ENCODE assay signal across 5 cellular contexts in genomic region chrX:35497440-35497839, GRCh38.
DNase-seq lines count a peak whose midpoint lies in the region; FAIRE-seq and TF ChIP-seq lines count a peak whose summit lies in the region.
"Not testable (repeated sequence)": the region's sequence is repeated elsewhere in the genome, so short reads cannot be mapped to it uniquely, and the experiment has no call there.

No MANE protein-coding gene starts in this region.

- H3K36me3 Mint-ChIP-seq in Calu3 (ENCODE audit: insufficient read depth, unreplicated experiment): peaks cover 12% of the 10 kb centered on the region
- H3K36me3 Mint-ChIP-seq in MCF 10A (ENCODE audit: insufficient read depth, unreplicated experiment): not testable (repeated sequence)

- not testable (repeated sequence) for H3K4me3 ChIP-seq in bronchial epithelial cell (ENCODE audit: low read depth, low read length)

- H3K27me3 ChIP-seq in bronchial epithelial cell (ENCODE audit: control insufficient read depth, insufficient read depth, low read length): not testable (repeated sequence)

- CTCF ChIA-PET in Calu3 (lab: Charles Lee): interaction anchor here (0.6 kb wide), 1 partner anchor 10 kb away, joined by 3 read pairs; no protein-coding TSS in a partner anchor
- CTCF ChIA-PET in RWPE1 (lab: Yijun Ruan, JAX): not testable (repeated sequence)
- CTCF ChIA-PET in MCF 10A (lab: Yijun Ruan, JAX): interaction anchor here (0.5 to 0.7 kb wide), 2 partner anchors 12 to 89 kb away, joined by 5 read pairs; no protein-coding TSS in a partner anchor

- H3K27me3 Mint-ChIP-seq in Calu3 (ENCODE audit: unreplicated experiment); MCF 10A (ENCODE audit: insufficient read depth, unreplicated experiment): not testable (repeated sequence)

- not testable (repeated sequence) for FAIRE-seq in bronchial epithelial cell (lab: Jason Lieb, UNC)

- H3K4me3 Mint-ChIP-seq in Calu3 (ENCODE audit: low read depth, unreplicated experiment): peak overlapping the region; percentile 65
- H3K4me3 Mint-ChIP-seq in MCF 10A (ENCODE audit: unreplicated experiment): not testable (repeated sequence)

- H3K9me3 Mint-ChIP-seq in Calu3 (ENCODE audit: low read depth, unreplicated experiment); MCF 10A (ENCODE audit: unreplicated experiment): not testable (repeated sequence)

- peak overlapping the region; percentile 61 for H3K27ac ChIP-seq in RWPE1

- POLR2A ChIA-PET in RWPE1 (lab: Yijun Ruan, JAX; ENCODE audit: low non-redundant PET); MCF 10A (lab: Yijun Ruan, JAX): not testable (repeated sequence)

- H3K27ac Mint-ChIP-seq in Calu3 (ENCODE audit: unreplicated experiment): peak overlapping the region; percentile 100
- H3K27ac Mint-ChIP-seq in MCF 10A (ENCODE audit: low read depth, unreplicated experiment): not testable (repeated sequence)

- intact Hi-C loops in Calu3 (cut with micrococcal nuclease; ENCODE audit: unreplicated experiment): loop anchor here (1.0 to 5.0 kb wide), 2 partner anchors 40 to 54 kb away; no protein-coding TSS in a partner anchor
- intact Hi-C loops in MCF 10A (cut with micrococcal nuclease): not testable (repeated sequence)

- peaks cover 19% of the 10 kb centered on the region for H3K4me1 Mint-ChIP-seq in Calu3 (ENCODE audit: low read depth, unreplicated experiment)
- H3K4me1 Mint-ChIP-seq in MCF 10A (ENCODE audit: insufficient read depth, unreplicated experiment): not testable (repeated sequence)

- not testable (repeated sequence) for BruUV-seq in Calu3 (replicated peaks; lab: Mats Ljungman, UMichigan); MCF 10A (replicated peaks; lab: Mats Ljungman, UMichigan)

- DNase-seq in Calu3: peak; percentile 59
- DNase-seq in LoVo (ENCODE audit: low spot score): peak; percentile 38
- DNase-seq in RWPE1 (ENCODE audit: low spot score): peak; percentile 2
- DNase-seq in MCF 10A (ENCODE audit: unreplicated experiment): peak; percentile 20
- peak; percentile 17 for DNase-seq in bronchial epithelial cell (ENCODE audit: low read depth)

- not testable (repeated sequence) for H3K36me3 ChIP-seq in bronchial epithelial cell (ENCODE audit: control insufficient read depth, insufficient read depth, low read length)

- TF ChIP-seq CTCF in Calu3 (IDR thresholded peaks at IDR 0.05; ENCODE audit: unreplicated experiment); RWPE1 (conservative IDR thresholded peaks at IDR 0.05; ENCODE audit: low read depth); MCF 10A (IDR thresholded peaks at IDR 0.05; ENCODE audit: unreplicated experiment); bronchial epithelial cell (IDR thresholded peaks at IDR 0.05; ENCODE audit: insufficient read depth, low read length, severe bottlenecking): not testable (repeated sequence)

Comparison
In these comparisons a context has a peak if more than half of its experiments do, and no peak if none do; other contexts are left out.
1. DNase-seq: peak in every context shown above with its lines; median percentile 59 in Calu3; 38 in LoVo; 20 in MCF 10A; 17 in bronchial epithelial cell; 2 in RWPE1.